In genomic region chr16:30534368-30535105, GRCh38 we compare ENCODE assay signal across 8 cellular contexts. TPM values are rescaled to one million over a fixed set of nuclear protein-coding genes. Genes with fewer than 3 reads are reported as not detected.
DNase-seq lines count a peak whose midpoint lies in the region; ATAC-seq and TF ChIP-seq lines count a peak whose summit lies in the region.

Gene ZNF747 (minus strand): TSS chr16:30534858. CDS start chr16:30534679, 179 bp downstream.

- ATAC-seq in HG02623 (IDR thresholded peaks at IDR 0.05; ENCODE audit: unreplicated experiment) (peak; percentile 59), left ventricle myocardium superior (peak; percentile 88), psoas muscle (peak; percentile 91 to 94 (median 92))

- H3K27ac ChIP-seq in psoas muscle = peak within 1 kb of the TSS; percentile 97
- H3K27ac ChIP-seq in urinary bladder (ENCODE audit: low read depth) = peak within 1 kb of the TSS; percentile 89

- H3K4me1 ChIP-seq in psoas muscle (peaks cover 17% of the 10 kb centered on the region), urinary bladder (ENCODE audit: insufficient read depth) (peaks cover 4% of the 10 kb centered on the region)

- H3K9me3 ChIP-seq in psoas muscle = no peaks in the 10 kb centered on the region

- TF ChIP-seq CTCF in psoas muscle (IDR thresholded peaks at IDR 0.05) = peak; percentile 0

- 0 to 1% (median 1%) methylated on average over 58 to 70 of the region's 70 CpGs for WGBS in psoas muscle, 3 donors
- WGBS in urinary bladder = under 1% methylated on average over 70 of the region's 70 CpGs

- peak within 1 kb of the TSS; percentile 85 for H3K4me3 ChIP-seq in GM08714 (ENCODE audit: low read length)
- peak within 1 kb of the TSS; percentile 94 for H3K4me3 ChIP-seq in psoas muscle
- H3K4me3 ChIP-seq in urinary bladder (ENCODE audit: low read depth, low read length) = peak within 1 kb of the TSS; percentile 72

- intact Hi-C loops in left ventricle myocardium superior (cut with micrococcal nuclease) = no loop called here
- intact Hi-C loops in psoas muscle (cut with DNase I) = loop anchor here (1.0 to 10.0 kb wide), 5 partner anchors 24 to 105 kb away; partner anchors contain the start of genes ZNF764 (in 2 of the 2) and ZNF785 (in 1 of the 2)

- peaks cover 4 to 36% of the 10 kb centered on the region in 2 donors for H3K36me3 ChIP-seq in psoas muscle (ENCODE audit: insufficient read depth in 1 of 2, low read depth in 1 of 2)
- no peaks in the 10 kb centered on the region for H3K36me3 ChIP-seq in urinary bladder (ENCODE audit: insufficient read depth)

- DNase-seq in NCI-H1694 (lab: John Stamatoyannopoulos, UW) (peak; percentile 58), T-helper 2 cell (peak; percentile 83 to 93 (median 85)), amniotic stem cell (lab: John Stamatoyannopoulos, UW) (peak; percentile 51), left ventricle myocardium superior (peak; percentile 96), psoas muscle (peak; percentile 95 to 97)

- no peaks in the 10 kb centered on the region for H3K27me3 ChIP-seq in psoas muscle (ENCODE audit: insufficient read depth in 3 of 3, low read length in 2 of 3)

RNA-seq across cellular contexts. Expression of gene ZNF747, which starts in this region (rescaled TPM):
- 9.0 TPM for total RNA-seq in left ventricle myocardium superior
- 10 to 100 TPM in 1 of 4 donors, 1 to 10 TPM in 3; 6.4 to 16.4 (median 8.9) TPM for total RNA-seq in psoas muscle
- 10 to 100 TPM in 1 of 3 donors, 1 to 10 TPM in 2; 6.8 to 16.3 (median 7.9) TPM for polyA plus RNA-seq in psoas muscle
- total RNA-seq in urinary bladder = 13.3 TPM
- polyA plus RNA-seq in urinary bladder = 11.9 TPM

Comparison
In these comparisons a context has a peak if more than half of its experiments do, and no peak if none do; other contexts are left out.
1. Peak in every context shown above with its lines: DNase-seq, ATAC-seq, H3K4me3 ChIP-seq and H3K27ac ChIP-seq.